In the genomic region with DNA sequence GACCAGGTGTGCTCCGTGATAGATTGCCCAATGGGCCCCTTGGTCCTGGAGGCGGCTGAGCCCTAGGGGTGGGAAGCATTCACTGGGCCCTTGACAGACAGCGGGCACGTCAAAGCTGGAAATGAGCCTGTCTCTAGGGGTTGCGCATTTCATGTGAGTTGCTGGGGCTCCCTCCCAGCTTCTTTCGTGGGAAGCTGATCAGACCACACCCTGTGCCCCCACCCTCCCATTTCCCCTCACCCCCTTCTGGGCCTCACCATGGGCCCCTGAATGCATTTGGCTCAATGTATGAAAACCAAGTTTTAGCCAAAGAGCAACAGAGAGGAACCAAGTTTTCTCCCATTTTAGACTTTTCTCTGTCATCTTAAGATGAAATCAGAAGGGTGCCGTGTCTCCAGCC, we compare ENCODE assay signal across 1 cellular context.
TF ChIP-seq lines count a peak whose summit lies in the region.

No MANE protein-coding gene starts in this region.

TF ChIP-seq in WTC11, 78 proteins besides CTCF, POLR2A, EP300 and RAD21 (continued from another document):
- no peak for TF ChIP-seq ZNF512 (CRISPR knock-in tag; IDR thresholded peaks at IDR 0.05; ENCODE audit: borderline replicate concordance)
- TF ChIP-seq MXD4 (CRISPR knock-in tag; IDR thresholded peaks at IDR 0.05; ENCODE audit: borderline replicate concordance): no peak
- TF ChIP-seq ZMAT4 (CRISPR knock-in tag; IDR thresholded peaks at IDR 0.05): no peak
- TF ChIP-seq, protein P1, sequence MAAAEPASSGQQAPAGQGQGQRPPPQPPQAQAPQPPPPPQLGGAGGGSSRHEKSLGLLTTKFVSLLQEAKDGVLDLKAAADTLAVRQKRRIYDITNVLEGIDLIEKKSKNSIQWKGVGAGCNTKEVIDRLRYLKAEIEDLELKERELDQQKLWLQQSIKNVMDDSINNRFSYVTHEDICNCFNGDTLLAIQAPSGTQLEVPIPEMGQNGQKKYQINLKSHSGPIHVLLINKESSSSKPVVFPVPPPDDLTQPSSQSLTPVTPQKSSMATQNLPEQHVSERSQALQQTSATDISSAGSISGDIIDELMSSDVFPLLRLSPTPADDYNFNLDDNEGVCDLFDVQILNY (CRISPR knock-in tag; IDR thresholded peaks at IDR 0.05): no peak
- TF ChIP-seq, protein P2, sequence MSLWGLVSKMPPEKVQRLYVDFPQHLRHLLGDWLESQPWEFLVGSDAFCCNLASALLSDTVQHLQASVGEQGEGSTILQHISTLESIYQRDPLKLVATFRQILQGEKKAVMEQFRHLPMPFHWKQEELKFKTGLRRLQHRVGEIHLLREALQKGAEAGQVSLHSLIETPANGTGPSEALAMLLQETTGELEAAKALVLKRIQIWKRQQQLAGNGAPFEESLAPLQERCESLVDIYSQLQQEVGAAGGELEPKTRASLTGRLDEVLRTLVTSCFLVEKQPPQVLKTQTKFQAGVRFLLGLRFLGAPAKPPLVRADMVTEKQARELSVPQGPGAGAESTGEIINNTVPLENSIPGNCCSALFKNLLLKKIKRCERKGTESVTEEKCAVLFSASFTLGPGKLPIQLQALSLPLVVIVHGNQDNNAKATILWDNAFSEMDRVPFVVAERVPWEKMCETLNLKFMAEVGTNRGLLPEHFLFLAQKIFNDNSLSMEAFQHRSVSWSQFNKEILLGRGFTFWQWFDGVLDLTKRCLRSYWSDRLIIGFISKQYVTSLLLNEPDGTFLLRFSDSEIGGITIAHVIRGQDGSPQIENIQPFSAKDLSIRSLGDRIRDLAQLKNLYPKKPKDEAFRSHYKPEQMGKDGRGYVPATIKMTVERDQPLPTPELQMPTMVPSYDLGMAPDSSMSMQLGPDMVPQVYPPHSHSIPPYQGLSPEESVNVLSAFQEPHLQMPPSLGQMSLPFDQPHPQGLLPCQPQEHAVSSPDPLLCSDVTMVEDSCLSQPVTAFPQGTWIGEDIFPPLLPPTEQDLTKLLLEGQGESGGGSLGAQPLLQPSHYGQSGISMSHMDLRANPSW (CRISPR knock-in tag; conservative IDR thresholded peaks at IDR 0.05; ENCODE audit: low read depth): no peak
- TF ChIP-seq TEAD1 (CRISPR knock-in tag; IDR thresholded peaks at IDR 0.05): no peak
- no peak for TF ChIP-seq MYBL2 (CRISPR knock-in tag; IDR thresholded peaks at IDR 0.05)
- TF ChIP-seq PREB (CRISPR knock-in tag; IDR thresholded peaks at IDR 0.05; ENCODE audit: borderline replicate concordance): no peak
- TF ChIP-seq SOX15 (CRISPR knock-in tag; IDR thresholded peaks at IDR 0.05): no peak
- no peak for TF ChIP-seq TCF7 (CRISPR knock-in tag; IDR thresholded peaks at IDR 0.05; ENCODE audit: low read depth)
- TF ChIP-seq RELA (CRISPR knock-in tag; IDR thresholded peaks at IDR 0.05; ENCODE audit: borderline replicate concordance): no peak
- no peak for TF ChIP-seq ZNF263 (CRISPR knock-in tag; IDR thresholded peaks at IDR 0.05; ENCODE audit: low read depth)
- TF ChIP-seq, protein P3, sequence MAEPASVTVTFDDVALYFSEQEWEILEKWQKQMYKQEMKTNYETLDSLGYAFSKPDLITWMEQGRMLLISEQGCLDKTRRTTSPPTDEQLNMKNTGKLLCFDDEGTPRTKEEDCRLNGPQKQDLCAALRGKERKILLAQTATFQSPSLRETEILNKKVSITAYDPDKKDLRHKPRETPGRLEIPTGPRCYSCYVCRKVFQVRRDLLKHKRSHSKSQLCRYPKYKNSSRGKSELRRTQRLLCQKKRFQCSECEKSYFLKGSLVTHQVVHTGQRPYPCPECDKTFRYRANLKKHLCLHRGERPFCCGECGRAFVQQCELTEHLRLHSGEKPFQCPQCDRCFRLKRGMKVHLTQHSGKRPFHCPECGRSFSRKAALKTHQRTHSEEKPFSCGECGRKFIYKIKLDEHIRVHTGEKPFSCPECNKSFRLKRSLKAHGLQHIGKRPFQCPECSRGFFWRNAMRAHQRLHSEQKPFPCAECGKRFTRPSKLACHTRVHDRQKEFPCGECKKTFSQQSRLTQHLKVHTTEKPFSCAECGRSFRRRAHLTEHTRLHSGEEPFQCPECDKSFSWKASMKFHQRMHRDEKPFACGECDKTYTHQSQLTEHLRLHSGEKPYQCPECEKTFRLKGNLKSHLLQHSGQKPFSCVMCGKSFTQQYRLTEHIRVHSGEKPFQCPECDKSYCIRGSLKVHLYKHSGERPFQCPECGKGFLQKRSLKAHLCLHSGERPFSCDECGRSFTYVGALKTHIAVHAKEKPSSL (CRISPR knock-in tag; conservative IDR thresholded peaks at IDR 0.05): no peak
- no peak for TF ChIP-seq CREM (CRISPR knock-in tag; IDR thresholded peaks at IDR 0.05)
